Comparison of ENCODE assay signal across 2 cellular contexts in the genomic region with DNA sequence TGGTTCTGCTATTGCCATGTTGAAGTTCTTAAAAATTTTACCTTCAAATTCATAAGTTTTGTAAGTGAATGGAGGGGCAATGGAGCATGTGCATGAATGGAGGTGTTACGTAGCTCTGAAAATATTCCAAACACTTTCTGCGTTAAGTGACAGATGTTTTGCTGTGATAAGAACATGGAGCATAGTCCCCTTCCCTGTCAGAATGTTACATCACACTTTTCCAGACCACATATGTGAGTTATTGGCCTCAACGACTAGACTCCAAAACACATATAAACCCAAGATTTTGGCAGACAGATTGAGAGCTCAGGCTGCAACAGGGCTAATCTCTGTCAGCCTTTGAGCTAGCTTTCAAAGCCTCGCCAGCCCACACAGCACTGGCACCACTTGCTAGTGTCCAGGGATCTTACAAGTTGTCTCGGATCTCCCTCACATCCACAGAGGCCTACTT.
TF ChIP-seq lines count a peak whose summit lies in the region.

No MANE protein-coding gene starts in this region.

TF ChIP-seq in HepG2, 621 proteins besides CTCF, POLR2A, EP300 and RAD21 (continued from another document):
- TF ChIP-seq, protein P1, sequence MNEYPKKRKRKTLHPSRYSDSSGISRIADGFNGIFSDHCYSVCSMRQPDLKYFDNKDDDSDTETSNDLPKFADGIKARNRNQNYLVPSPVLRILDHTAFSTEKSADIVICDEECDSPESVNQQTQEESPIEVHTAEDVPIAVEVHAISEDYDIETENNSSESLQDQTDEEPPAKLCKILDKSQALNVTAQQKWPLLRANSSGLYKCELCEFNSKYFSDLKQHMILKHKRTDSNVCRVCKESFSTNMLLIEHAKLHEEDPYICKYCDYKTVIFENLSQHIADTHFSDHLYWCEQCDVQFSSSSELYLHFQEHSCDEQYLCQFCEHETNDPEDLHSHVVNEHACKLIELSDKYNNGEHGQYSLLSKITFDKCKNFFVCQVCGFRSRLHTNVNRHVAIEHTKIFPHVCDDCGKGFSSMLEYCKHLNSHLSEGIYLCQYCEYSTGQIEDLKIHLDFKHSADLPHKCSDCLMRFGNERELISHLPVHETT (CRISPR knock-in tag; conservative IDR thresholded peaks at IDR 0.05), result no peak
- TF ChIP-seq, protein P2, sequence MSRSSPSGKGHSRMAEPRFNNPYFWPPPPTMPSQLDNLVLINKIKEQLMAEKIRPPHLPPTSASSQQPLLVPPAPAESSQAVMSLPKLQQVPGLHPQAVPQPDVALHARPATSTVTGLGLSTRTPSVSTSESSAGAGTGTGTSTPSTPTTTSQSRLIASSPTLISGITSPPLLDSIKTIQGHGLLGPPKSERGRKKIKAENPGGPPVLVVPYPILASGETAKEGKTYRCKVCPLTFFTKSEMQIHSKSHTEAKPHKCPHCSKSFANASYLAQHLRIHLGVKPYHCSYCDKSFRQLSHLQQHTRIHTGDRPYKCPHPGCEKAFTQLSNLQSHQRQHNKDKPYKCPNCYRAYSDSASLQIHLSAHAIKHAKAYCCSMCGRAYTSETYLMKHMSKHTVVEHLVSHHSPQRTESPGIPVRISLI (CRISPR knock-in tag; IDR thresholded peaks at IDR 0.05; ENCODE audit: borderline replicate concordance), result no peak
- TF ChIP-seq SIN3A (IDR thresholded peaks at IDR 0.05; ENCODE audit: borderline replicate concordance, low read depth, low read length) (no peak), MAX (IDR thresholded peaks at IDR 0.05) (peak; percentile 41; the same call in 1 of the 2 replicates), HNF4A (CRISPR knock-in tag; IDR thresholded peaks at IDR 0.05) (peak; percentile 30; the same call in 1 of the 2 replicates), GABPB1 (CRISPR knock-in tag; IDR thresholded peaks at IDR 0.05) (no peak), CEBPB (IDR thresholded peaks at IDR 0.05; ENCODE audit: borderline replicate concordance, low read depth, low read length) (peak; percentile 64; the same call in 1 of the 2 replicates), NCOR1 (IDR thresholded peaks at IDR 0.05; ENCODE audit: borderline replicate concordance, low read length) (no peak), NFKBIZ (CRISPR knock-in tag; IDR thresholded peaks at IDR 0.05) (no peak), RBFOX2 (IDR thresholded peaks at IDR 0.05; ENCODE audit: low read depth, low read length) (no peak), HMG20A (CRISPR knock-in tag; IDR thresholded peaks at IDR 0.05; ENCODE audit: borderline replicate concordance) (peak; percentile 54; the same call in 1 of the 2 replicates), JUN (CRISPR knock-in tag; IDR thresholded peaks at IDR 0.05) (peak; percentile 65; the same call in 1 of the 2 replicates), FOSL2 (CRISPR knock-in tag; IDR thresholded peaks at IDR 0.05) (0 out of 2 replicates have a peak, but pooled peaks have one; percentile 39), TBX2 (CRISPR knock-in tag; IDR thresholded peaks at IDR 0.05; ENCODE audit: borderline replicate concordance) (0 out of 2 replicates have a peak, but pooled peaks have one; percentile 25), THAP11 (CRISPR knock-in tag; IDR thresholded peaks at IDR 0.05) (peak; percentile 2; the same call in 1 of the 2 replicates), ZFX (CRISPR knock-in tag; IDR thresholded peaks at IDR 0.05; ENCODE audit: low read depth) (no peak), PAF1 (CRISPR knock-in tag; IDR thresholded peaks at IDR 0.05) (no peak)
- TF ChIP-seq, protein P3, sequence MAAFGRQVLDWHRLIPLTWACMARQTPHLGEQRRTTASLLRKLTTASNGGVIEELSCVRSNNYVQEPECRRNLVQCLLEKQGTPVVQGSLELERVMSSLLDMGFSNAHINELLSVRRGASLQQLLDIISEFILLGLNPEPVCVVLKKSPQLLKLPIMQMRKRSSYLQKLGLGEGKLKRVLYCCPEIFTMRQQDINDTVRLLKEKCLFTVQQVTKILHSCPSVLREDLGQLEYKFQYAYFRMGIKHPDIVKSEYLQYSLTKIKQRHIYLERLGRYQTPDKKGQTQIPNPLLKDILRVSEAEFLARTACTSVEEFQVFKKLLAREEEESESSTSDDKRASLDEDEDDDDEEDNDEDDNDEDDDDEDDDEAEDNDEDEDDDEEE (CRISPR knock-in tag; IDR thresholded peaks at IDR 0.05), result no peak

TF ChIP-seq in K562, 482 proteins besides CTCF, POLR2A, EP300 and RAD21 (continued from another document and continues in another):
- TF ChIP-seq ZNF76 (CRISPR knock-in tag; IDR thresholded peaks at IDR 0.05; ENCODE audit: borderline replicate concordance) (no peak), MTA1 (IDR thresholded peaks at IDR 0.05; ENCODE audit: borderline replicate concordance) (peak; percentile 77; the same call in 1 of the 2 replicates), DACH1 (IDR thresholded peaks at IDR 0.05; ENCODE audit: partially characterized antibody) (peak; percentile 24), ZKSCAN3 (CRISPR knock-in tag; IDR thresholded peaks at IDR 0.05) (no peak), NONO (IDR thresholded peaks at IDR 0.05; ENCODE audit: low read depth in 2 of 2, low read length in 1 of 2) (no peak), MEIS2 (IDR thresholded peaks at IDR 0.05; ENCODE audit: partially characterized antibody) (peak; percentile 88), NCOR1 (IDR thresholded peaks at IDR 0.05) (peak; percentile 86), DPF2 (IDR thresholded peaks at IDR 0.05) (peak; percentile 89), RNF219 (CRISPR knock-in tag; IDR thresholded peaks at IDR 0.05) (no peak), MAZ (CRISPR knock-in tag; conservative IDR thresholded peaks at IDR 0.05 in 1 of 2, IDR thresholded peaks at IDR 0.05 in 1 of 2) (peak in 1 of 2 experiments; percentile 59; a peak in 2 of 4 replicates), ATF7 (IDR thresholded peaks at IDR 0.05) (peak; percentile 94), STAT5A (IDR thresholded peaks at IDR 0.05; ENCODE audit: borderline replicate concordance, low read length) (peak; percentile 72; the same call in 1 of the 2 replicates), NBN (IDR thresholded peaks at IDR 0.05; ENCODE audit: low read depth) (peak; percentile 67; the same call in 1 of the 2 replicates), ZZZ3 (IDR thresholded peaks at IDR 0.05) (no peak), PKNOX1 (IDR thresholded peaks at IDR 0.05) (peak; percentile 84), SMAD1 (IDR thresholded peaks at IDR 0.05; ENCODE audit: low read depth, low read length, partially characterized antibody) (peak; percentile 76), FOXP1 (CRISPR knock-in tag; IDR thresholded peaks at IDR 0.05) (no peak), SMAD3 (CRISPR knock-in tag; conservative IDR thresholded peaks at IDR 0.05) (0 out of 2 replicates have a peak, but pooled peaks have one; percentile 41), L3MBTL2 (IDR thresholded peaks at IDR 0.05) (peak; percentile 99), CBFA2T2 (conservative IDR thresholded peaks at IDR 0.05) (peak; percentile 75), TAL1 (IDR thresholded peaks at IDR 0.05) (peak; percentile 89), ARNT (IDR thresholded peaks at IDR 0.05) (peak in 1 of 2 experiments; percentile 62; a peak in 2 of 4 replicates)
- TF ChIP-seq, protein P4, sequence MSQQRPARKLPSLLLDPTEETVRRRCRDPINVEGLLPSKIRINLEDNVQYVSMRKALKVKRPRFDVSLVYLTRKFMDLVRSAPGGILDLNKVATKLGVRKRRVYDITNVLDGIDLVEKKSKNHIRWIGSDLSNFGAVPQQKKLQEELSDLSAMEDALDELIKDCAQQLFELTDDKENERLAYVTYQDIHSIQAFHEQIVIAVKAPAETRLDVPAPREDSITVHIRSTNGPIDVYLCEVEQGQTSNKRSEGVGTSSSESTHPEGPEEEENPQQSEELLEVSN (IDR thresholded peaks at IDR 0.05; ENCODE audit: borderline replicate concordance in 1 of 2, extremely low read depth in 1 of 2, insufficient read depth in 1 of 2, insufficient read length in 1 of 2, low read depth in 1 of 2, low read length in 1 of 2, poor library complexity in 1 of 2, severe bottlenecking in 1 of 2), result peak in 1 of 2 experiments; percentile 51
- TF ChIP-seq, protein P5, sequence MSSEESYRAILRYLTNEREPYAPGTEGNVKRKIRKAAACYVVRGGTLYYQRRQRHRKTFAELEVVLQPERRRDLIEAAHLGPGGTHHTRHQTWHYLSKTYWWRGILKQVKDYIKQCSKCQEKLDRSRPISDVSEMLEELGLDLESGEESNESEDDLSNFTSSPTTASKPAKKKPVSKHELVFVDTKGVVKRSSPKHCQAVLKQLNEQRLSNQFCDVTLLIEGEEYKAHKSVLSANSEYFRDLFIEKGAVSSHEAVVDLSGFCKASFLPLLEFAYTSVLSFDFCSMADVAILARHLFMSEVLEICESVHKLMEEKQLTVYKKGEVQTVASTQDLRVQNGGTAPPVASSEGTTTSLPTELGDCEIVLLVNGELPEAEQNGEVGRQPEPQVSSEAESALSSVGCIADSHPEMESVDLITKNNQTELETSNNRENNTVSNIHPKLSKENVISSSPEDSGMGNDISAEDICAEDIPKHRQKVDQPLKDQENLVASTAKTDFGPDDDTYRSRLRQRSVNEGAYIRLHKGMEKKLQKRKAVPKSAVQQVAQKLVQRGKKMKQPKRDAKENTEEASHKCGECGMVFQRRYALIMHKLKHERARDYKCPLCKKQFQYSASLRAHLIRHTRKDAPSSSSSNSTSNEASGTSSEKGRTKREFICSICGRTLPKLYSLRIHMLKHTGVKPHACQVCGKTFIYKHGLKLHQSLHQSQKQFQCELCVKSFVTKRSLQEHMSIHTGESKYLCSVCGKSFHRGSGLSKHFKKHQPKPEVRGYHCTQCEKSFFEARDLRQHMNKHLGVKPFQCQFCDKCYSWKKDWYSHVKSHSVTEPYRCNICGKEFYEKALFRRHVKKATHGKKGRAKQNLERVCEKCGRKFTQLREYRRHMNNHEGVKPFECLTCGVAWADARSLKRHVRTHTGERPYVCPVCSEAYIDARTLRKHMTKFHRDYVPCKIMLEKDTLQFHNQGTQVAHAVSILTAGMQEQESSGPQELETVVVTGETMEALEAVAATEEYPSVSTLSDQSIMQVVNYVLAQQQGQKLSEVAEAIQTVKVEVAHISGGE (CRISPR knock-in tag; IDR thresholded peaks at IDR 0.05), result no peak
- TF ChIP-seq, protein P6, sequence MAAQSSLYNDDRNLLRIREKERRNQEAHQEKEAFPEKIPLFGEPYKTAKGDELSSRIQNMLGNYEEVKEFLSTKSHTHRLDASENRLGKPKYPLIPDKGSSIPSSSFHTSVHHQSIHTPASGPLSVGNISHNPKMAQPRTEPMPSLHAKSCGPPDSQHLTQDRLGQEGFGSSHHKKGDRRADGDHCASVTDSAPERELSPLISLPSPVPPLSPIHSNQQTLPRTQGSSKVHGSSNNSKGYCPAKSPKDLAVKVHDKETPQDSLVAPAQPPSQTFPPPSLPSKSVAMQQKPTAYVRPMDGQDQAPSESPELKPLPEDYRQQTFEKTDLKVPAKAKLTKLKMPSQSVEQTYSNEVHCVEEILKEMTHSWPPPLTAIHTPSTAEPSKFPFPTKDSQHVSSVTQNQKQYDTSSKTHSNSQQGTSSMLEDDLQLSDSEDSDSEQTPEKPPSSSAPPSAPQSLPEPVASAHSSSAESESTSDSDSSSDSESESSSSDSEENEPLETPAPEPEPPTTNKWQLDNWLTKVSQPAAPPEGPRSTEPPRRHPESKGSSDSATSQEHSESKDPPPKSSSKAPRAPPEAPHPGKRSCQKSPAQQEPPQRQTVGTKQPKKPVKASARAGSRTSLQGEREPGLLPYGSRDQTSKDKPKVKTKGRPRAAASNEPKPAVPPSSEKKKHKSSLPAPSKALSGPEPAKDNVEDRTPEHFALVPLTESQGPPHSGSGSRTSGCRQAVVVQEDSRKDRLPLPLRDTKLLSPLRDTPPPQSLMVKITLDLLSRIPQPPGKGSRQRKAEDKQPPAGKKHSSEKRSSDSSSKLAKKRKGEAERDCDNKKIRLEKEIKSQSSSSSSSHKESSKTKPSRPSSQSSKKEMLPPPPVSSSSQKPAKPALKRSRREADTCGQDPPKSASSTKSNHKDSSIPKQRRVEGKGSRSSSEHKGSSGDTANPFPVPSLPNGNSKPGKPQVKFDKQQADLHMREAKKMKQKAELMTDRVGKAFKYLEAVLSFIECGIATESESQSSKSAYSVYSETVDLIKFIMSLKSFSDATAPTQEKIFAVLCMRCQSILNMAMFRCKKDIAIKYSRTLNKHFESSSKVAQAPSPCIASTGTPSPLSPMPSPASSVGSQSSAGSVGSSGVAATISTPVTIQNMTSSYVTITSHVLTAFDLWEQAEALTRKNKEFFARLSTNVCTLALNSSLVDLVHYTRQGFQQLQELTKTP (IDR thresholded peaks at IDR 0.05; ENCODE audit: low read depth in 1 of 2, partially characterized antibody in 2 of 2), result peak; percentile 24 to 62
- TF ChIP-seq, protein P7, sequence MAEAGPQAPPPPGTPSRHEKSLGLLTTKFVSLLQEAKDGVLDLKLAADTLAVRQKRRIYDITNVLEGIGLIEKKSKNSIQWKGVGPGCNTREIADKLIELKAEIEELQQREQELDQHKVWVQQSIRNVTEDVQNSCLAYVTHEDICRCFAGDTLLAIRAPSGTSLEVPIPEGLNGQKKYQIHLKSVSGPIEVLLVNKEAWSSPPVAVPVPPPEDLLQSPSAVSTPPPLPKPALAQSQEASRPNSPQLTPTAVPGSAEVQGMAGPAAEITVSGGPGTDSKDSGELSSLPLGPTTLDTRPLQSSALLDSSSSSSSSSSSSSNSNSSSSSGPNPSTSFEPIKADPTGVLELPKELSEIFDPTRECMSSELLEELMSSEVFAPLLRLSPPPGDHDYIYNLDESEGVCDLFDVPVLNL (CRISPR knock-in tag; IDR thresholded peaks at IDR 0.05; ENCODE audit: low read depth), result no peak
